Comparison of ENCODE assay signal across 1 cellular context in the genomic region with DNA sequence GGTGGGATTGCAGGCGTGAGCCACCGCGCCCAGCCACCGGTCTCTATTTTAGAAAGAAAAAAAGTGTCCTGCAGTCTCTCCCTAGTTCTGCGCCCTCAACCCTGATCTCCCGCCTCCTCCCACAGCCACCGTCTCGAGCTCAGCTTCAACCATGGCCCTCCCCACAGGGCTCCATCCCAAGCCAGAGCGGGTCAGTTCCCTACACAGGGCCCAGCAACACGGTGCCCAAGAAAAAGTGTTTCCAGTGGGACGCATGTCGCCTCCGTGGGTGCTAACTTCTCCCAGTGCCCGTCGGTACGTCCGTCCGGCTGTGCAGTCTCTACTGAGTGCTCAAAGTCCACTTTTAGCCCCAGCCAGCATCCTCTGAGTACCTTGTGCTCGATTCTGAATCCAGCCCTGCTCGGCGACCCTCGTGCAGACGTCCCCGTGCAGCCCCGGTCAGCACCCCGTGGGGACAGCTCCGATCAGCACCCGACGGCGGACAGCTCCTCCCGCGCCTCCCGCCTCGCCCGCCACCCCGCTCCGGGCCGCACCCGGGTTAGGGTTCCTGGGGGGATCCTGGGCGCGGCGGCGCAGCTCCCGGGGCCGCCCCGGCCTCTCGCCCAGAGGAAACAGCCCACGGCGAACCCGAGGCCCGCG.
TF ChIP-seq lines count a peak whose summit lies in the region.

No MANE protein-coding gene starts in this region.

TF ChIP-seq in HepG2, 621 proteins besides CTCF, POLR2A, EP300 and RAD21 (continued from another document and continues in another):
- TF ChIP-seq, protein P1, sequence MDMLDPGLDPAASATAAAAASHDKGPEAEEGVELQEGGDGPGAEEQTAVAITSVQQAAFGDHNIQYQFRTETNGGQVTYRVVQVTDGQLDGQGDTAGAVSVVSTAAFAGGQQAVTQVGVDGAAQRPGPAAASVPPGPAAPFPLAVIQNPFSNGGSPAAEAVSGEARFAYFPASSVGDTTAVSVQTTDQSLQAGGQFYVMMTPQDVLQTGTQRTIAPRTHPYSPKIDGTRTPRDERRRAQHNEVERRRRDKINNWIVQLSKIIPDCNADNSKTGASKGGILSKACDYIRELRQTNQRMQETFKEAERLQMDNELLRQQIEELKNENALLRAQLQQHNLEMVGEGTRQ (IDR thresholded peaks at IDR 0.05; ENCODE audit: low read depth, low read length) = no peak
- TF ChIP-seq, protein P1 (CRISPR knock-in tag; IDR thresholded peaks at IDR 0.05; ENCODE audit: borderline replicate concordance) = no peak
- TF ChIP-seq ZMYM2 (CRISPR knock-in tag; IDR thresholded peaks at IDR 0.05) (peak; percentile 67; the same call in 1 of the 2 replicates), BORCS8-MEF2B (CRISPR knock-in tag; IDR thresholded peaks at IDR 0.05) (peak; percentile 99), SNAI1 (CRISPR knock-in tag; IDR thresholded peaks at IDR 0.05; ENCODE audit: borderline replicate concordance) (peak; percentile 98), IRF2 (CRISPR knock-in tag; IDR thresholded peaks at IDR 0.05) (peak; percentile 90), ZNF670 (CRISPR knock-in tag; IDR thresholded peaks at IDR 0.05; ENCODE audit: borderline replicate concordance) (peak; percentile 83; the same call in 1 of the 2 replicates), ZNF737 (CRISPR knock-in tag; IDR thresholded peaks at IDR 0.05; ENCODE audit: borderline replicate concordance) (peak; percentile 64; the same call in 1 of the 2 replicates), KLF11 (CRISPR knock-in tag; IDR thresholded peaks at IDR 0.05) (peak; percentile 99), GFI1 (CRISPR knock-in tag; IDR thresholded peaks at IDR 0.05; ENCODE audit: borderline replicate concordance) (peak; percentile 79), RXRA (CRISPR knock-in tag; IDR thresholded peaks at IDR 0.05) (peak; percentile 86), ATF2 (CRISPR knock-in tag; IDR thresholded peaks at IDR 0.05) (peak; percentile 93), RBAK (CRISPR knock-in tag; IDR thresholded peaks at IDR 0.05) (peak; percentile 85), ZNF136 (CRISPR knock-in tag; IDR thresholded peaks at IDR 0.05; ENCODE audit: low read depth) (peak; percentile 89; the same call in 1 of the 2 replicates), DZIP1 (CRISPR knock-in tag; IDR thresholded peaks at IDR 0.05) (peak; percentile 98), HOXA3 (CRISPR knock-in tag; IDR thresholded peaks at IDR 0.05) (peak; percentile 93), ZNF335 (CRISPR knock-in tag; IDR thresholded peaks at IDR 0.05) (peak; percentile 90), JUNB (CRISPR knock-in tag; IDR thresholded peaks at IDR 0.05; ENCODE audit: borderline replicate concordance) (peak; percentile 90), MIER3 (CRISPR knock-in tag; IDR thresholded peaks at IDR 0.05; ENCODE audit: borderline replicate concordance) (peak; percentile 85; the same call in 1 of the 2 replicates), MED13 (CRISPR knock-in tag; IDR thresholded peaks at IDR 0.05) (peak; percentile 98), ZNF644 (CRISPR knock-in tag; IDR thresholded peaks at IDR 0.05; ENCODE audit: low read depth) (0 out of 2 replicates have a peak, but pooled peaks have one; percentile 41), ZNF75D (CRISPR knock-in tag; IDR thresholded peaks at IDR 0.05; ENCODE audit: borderline replicate concordance) (peak; percentile 98; the same call in 1 of the 2 replicates), ZNF784 (CRISPR knock-in tag; IDR thresholded peaks at IDR 0.05; ENCODE audit: borderline replicate concordance) (peak; percentile 99), ZFP36 (IDR thresholded peaks at IDR 0.05; ENCODE audit: borderline replicate concordance, low read depth, low read length, partially characterized antibody) (no peak), ATF7 (IDR thresholded peaks at IDR 0.05) (no peak), ATF7 (CRISPR knock-in tag; IDR thresholded peaks at IDR 0.05) (peak; percentile 74; the same call in 1 of the 2 replicates), ZHX2 (IDR thresholded peaks at IDR 0.05; ENCODE audit: low read depth) (no peak), ZHX2 (CRISPR knock-in tag; IDR thresholded peaks at IDR 0.05; ENCODE audit: borderline replicate concordance) (peak; percentile 99), ZNF607 (CRISPR knock-in tag; IDR thresholded peaks at IDR 0.05; ENCODE audit: borderline replicate concordance) (peak; percentile 100), HOXA9 (CRISPR knock-in tag; IDR thresholded peaks at IDR 0.05; ENCODE audit: borderline replicate concordance) (peak; percentile 99), NPAS2 (CRISPR knock-in tag; IDR thresholded peaks at IDR 0.05; ENCODE audit: borderline replicate concordance) (no peak; the same call in 1 of the 2 replicates), MIER2 (CRISPR knock-in tag; IDR thresholded peaks at IDR 0.05) (peak; percentile 99)
- TF ChIP-seq, protein P2, sequence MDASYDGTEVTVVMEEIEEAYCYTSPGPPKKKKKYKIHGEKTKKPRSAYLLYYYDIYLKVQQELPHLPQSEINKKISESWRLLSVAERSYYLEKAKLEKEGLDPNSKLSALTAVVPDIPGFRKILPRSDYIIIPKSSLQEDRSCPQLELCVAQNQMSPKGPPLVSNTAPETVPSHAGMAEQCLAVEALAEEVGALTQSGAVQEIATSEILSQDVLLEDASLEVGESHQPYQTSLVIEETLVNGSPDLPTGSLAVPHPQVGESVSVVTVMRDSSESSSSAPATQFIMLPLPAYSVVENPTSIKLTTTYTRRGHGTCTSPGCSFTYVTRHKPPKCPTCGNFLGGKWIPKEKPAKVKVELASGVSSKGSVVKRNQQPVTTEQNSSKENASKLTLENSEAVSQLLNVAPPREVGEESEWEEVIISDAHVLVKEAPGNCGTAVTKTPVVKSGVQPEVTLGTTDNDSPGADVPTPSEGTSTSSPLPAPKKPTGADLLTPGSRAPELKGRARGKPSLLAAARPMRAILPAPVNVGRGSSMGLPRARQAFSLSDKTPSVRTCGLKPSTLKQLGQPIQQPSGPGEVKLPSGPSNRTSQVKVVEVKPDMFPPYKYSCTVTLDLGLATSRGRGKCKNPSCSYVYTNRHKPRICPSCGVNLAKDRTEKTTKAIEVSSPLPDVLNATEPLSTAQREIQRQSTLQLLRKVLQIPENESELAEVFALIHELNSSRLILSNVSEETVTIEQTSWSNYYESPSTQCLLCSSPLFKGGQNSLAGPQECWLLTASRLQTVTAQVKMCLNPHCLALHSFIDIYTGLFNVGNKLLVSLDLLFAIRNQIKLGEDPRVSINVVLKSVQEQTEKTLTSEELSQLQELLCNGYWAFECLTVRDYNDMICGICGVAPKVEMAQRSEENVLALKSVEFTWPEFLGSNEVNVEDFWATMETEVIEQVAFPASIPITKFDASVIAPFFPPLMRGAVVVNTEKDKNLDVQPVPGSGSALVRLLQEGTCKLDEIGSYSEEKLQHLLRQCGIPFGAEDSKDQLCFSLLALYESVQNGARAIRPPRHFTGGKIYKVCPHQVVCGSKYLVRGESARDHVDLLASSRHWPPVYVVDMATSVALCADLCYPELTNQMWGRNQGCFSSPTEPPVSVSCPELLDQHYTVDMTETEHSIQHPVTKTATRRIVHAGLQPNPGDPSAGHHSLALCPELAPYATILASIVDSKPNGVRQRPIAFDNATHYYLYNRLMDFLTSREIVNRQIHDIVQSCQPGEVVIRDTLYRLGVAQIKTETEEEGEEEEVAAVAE (CRISPR knock-in tag; IDR thresholded peaks at IDR 0.05; ENCODE audit: borderline replicate concordance) = peak; percentile 97
- TF ChIP-seq, protein P3, sequence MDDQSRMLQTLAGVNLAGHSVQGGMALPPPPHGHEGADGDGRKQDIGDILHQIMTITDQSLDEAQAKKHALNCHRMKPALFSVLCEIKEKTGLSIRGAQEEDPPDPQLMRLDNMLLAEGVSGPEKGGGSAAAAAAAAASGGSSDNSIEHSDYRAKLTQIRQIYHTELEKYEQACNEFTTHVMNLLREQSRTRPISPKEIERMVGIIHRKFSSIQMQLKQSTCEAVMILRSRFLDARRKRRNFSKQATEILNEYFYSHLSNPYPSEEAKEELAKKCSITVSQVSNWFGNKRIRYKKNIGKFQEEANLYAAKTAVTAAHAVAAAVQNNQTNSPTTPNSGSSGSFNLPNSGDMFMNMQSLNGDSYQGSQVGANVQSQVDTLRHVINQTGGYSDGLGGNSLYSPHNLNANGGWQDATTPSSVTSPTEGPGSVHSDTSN (CRISPR knock-in tag; IDR thresholded peaks at IDR 0.05; ENCODE audit: borderline replicate concordance) = peak; percentile 99
